In the genomic region with DNA sequence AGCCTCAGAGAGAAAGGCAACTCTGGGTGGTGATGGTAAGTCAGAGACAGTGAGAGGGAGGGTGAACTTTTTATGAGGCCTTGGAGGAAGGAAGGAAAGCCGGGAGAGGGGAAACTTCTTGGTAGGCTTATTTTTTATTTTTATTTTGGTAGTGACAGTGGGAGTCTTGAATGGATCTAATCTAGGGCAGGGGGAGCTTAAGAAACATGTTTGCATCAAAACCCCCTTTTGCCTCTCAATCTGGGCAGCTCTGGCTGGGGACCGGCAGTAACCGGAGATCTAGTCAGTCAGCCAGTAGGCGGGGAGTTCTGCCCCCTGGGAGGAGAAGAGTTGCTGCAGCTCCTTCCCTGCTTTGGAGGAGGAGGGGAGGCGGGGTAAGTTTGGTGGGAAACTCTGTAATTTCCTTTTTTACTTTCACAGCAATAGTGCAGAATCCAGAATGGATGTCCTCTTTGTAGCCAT, we compare ENCODE assay signal across 10 cellular contexts. TPM values are rescaled to one million over a fixed set of nuclear protein-coding genes. Genes with fewer than 3 reads are reported as not detected.
DNase-seq lines count a peak whose midpoint lies in the region; FAIRE-seq and TF ChIP-seq lines count a peak whose summit lies in the region.
"Had no signal": no experiment of that assay in that cellular context is flagged by ENCODE, and none has a peak within 500 bp of the region (broad histone marks: within the 10 kb centered on the region; RNA-seq: fewer than 3 reads in every experiment).

Gene C1orf54 (plus strand): TSS at position 412 of the 462 bp plus-strand sequence. CDS start 28 bp downstream, at position 440.

- peak within 1 kb of the TSS; percentile 70 for H3K4me3 Mint-ChIP-seq in astrocyte (ENCODE audit: unreplicated experiment)
- H3K4me3 Mint-ChIP-seq in activated naive CD4-positive, alpha-beta T cell treated with anti-CD3 and anti-CD28 coated beads for 36 hours: no peak within 1 kb of the TSS

- H3K4me3 ChIP-seq in astrocyte (ENCODE audit: insufficient read depth, low read depth, low read length) (peak within 1 kb of the TSS; percentile 50), iPS DF 6.9 (ENCODE audit: low read length) (no peak within 1 kb of the TSS; the same call in 1 of the 2 replicates)

- FAIRE-seq in HTR-8/SVneo (lab: Jason Lieb, UNC) (no peak), astrocyte (lab: Jason Lieb, UNC) (no peak)

- no CpG with 5 or more reads among the region's 5 CpGs for WGBS in iPS DF 6.9 (ENCODE audit: insufficient coverage, insufficient read length)

- H3K9me3 ChIP-seq in astrocyte (ENCODE audit: insufficient read depth, low read depth, low read length) (no peaks in the 10 kb centered on the region), iPS DF 6.9 (ENCODE audit: control insufficient read depth, insufficient read depth, low read length) (no peaks in the 10 kb centered on the region)

- TF ChIP-seq CTCF in astrocyte (IDR thresholded peaks at IDR 0.05; ENCODE audit: insufficient read depth, low read depth, low read length): no peak

- peak within 1 kb of the TSS; percentile 53 for H2AFZ ChIP-seq in astrocyte (ENCODE audit: low read depth, low read length)

- CTCF ChIA-PET in activated naive CD4-positive, alpha-beta T cell treated with anti-CD3 and anti-CD28 coated beads for 36 hours (lab: Charles Lee): interaction anchor here (0.6 to 2.0 kb wide), 3 partner anchors 9 to 189 kb away, joined by 3 to 11 read pairs (median 3); no protein-coding TSS in a partner anchor

- H4K20me1 ChIP-seq in astrocyte (ENCODE audit: insufficient read depth, low read length): no peaks in the 10 kb centered on the region

- no peaks in the 10 kb centered on the region for H3K27me3 Mint-ChIP-seq in astrocyte (ENCODE audit: low read depth, unreplicated experiment)
- H3K27me3 Mint-ChIP-seq in activated naive CD4-positive, alpha-beta T cell treated with anti-CD3 and anti-CD28 coated beads for 36 hours (ENCODE audit: low read depth): no peaks in the 10 kb centered on the region

- H3K79me2 ChIP-seq in astrocyte (ENCODE audit: insufficient read depth, low read length): peaks cover 18% of the 10 kb centered on the region

- peaks cover 25% of the 10 kb centered on the region for H3K4me1 ChIP-seq in astrocyte (ENCODE audit: insufficient read depth, low read length)
- H3K4me1 ChIP-seq in iPS DF 6.9 (ENCODE audit: control insufficient read depth, insufficient read depth, low read length): peaks cover 2% of the 10 kb centered on the region; the same call in 1 of the 2 replicates

- H3K27ac Mint-ChIP-seq in astrocyte (ENCODE audit: unreplicated experiment): peak within 1 kb of the TSS; percentile 94
- H3K27ac Mint-ChIP-seq in activated naive CD4-positive, alpha-beta T cell treated with anti-CD3 and anti-CD28 coated beads for 36 hours: no peak within 1 kb of the TSS

- peak within 1 kb of the TSS; percentile 69 for H3K9ac ChIP-seq in astrocyte (ENCODE audit: low read length)

- DNase-seq in HTR-8/SVneo (ENCODE audit: insufficient read length, low spot score): peak; percentile 33
- DNase-seq in astrocyte (ENCODE audit: low read depth): peak; percentile 45
- peak; percentile 57 for DNase-seq in iPS DF 6.9 (ENCODE audit: low read depth, low spot score)
- peak; percentile 81 for DNase-seq in stromal cell of bone marrow (ENCODE audit: low read depth)
- DNase-seq in NCI-H226: no peak
- DNase-seq in NCI-H526 treated with DMSO at 0.1 percent for 48 hours (lab: John Stamatoyannopoulos, UW): no peak
- DNase-seq in T1000 (lab: John Stamatoyannopoulos, UW): no peak
- DNase-seq in activated naive CD4-positive, alpha-beta T cell treated with anti-CD3 and anti-CD28 coated beads for 36 hours: no peak
- DNase-seq: activated naive CD4-positive, alpha-beta T cell treated with Interleukin-2 at 50 U/mL for 16 hours; stimulated activated CD8-positive, alpha-beta memory T cell treated with anti-CD3 and anti-CD28 coated beads, Interleukin-4, amount 100 ng/mL, for 48 hours had no signal

- H3K27me3 ChIP-seq in astrocyte (ENCODE audit: insufficient read depth, low read length): no peaks in the 10 kb centered on the region
- H3K27me3 ChIP-seq in iPS DF 6.9 (ENCODE audit: control insufficient read depth, insufficient read depth, low read length): no peaks in the 10 kb centered on the region

- no peaks in the 10 kb centered on the region for H3K36me3 ChIP-seq in astrocyte (ENCODE audit: insufficient read depth, low read length)
- H3K36me3 ChIP-seq in iPS DF 6.9 (ENCODE audit: control insufficient read depth, insufficient read depth, low read length): no peaks in the 10 kb centered on the region

- no peaks in the 10 kb centered on the region for H3K9me3 Mint-ChIP-seq in astrocyte (ENCODE audit: unreplicated experiment)
- H3K9me3 Mint-ChIP-seq in activated naive CD4-positive, alpha-beta T cell treated with anti-CD3 and anti-CD28 coated beads for 36 hours: no peaks in the 10 kb centered on the region

- peaks cover 12% of the 10 kb centered on the region for H3K4me1 Mint-ChIP-seq in astrocyte (ENCODE audit: low read depth, unreplicated experiment)
- peaks cover 14% of the 10 kb centered on the region for H3K4me1 Mint-ChIP-seq in activated naive CD4-positive, alpha-beta T cell treated with anti-CD3 and anti-CD28 coated beads for 36 hours (ENCODE audit: low read depth)

- intact Hi-C loops in activated naive CD4-positive, alpha-beta T cell treated with anti-CD3 and anti-CD28 coated beads for 36 hours (cut with micrococcal nuclease): no loop called here

- peak within 1 kb of the TSS; percentile 82 for H3K4me2 ChIP-seq in astrocyte (ENCODE audit: low read length)

- peaks cover 7% of the 10 kb centered on the region for H3K36me3 Mint-ChIP-seq in astrocyte (ENCODE audit: low read depth, unreplicated experiment)
- H3K36me3 Mint-ChIP-seq in activated naive CD4-positive, alpha-beta T cell treated with anti-CD3 and anti-CD28 coated beads for 36 hours (ENCODE audit: low read depth): peaks cover 6% of the 10 kb centered on the region

- H3K27ac ChIP-seq in astrocyte (ENCODE audit: low read depth, low read length): peak within 1 kb of the TSS; percentile 32
- no peak within 1 kb of the TSS for H3K27ac ChIP-seq in iPS DF 6.9 (ENCODE audit: low read length)

RNA-seq across cellular contexts. Expression of gene C1orf54, which starts in this region (rescaled TPM):
- total RNA-seq in astrocyte: 7.9 and 9.6 TPM in 2 replicates
- under 1 TPM; 0.41 to 0.86 TPM for total RNA-seq in activated naive CD4-positive, alpha-beta T cell treated with anti-CD3 and anti-CD28 coated beads for 36 hours

Comparison
In these comparisons a context has a peak if more than half of its experiments do, and no peak if none do; other contexts are left out.
1. DNase-seq: peak in HTR-8/SVneo (single experiment), astrocyte (single experiment), iPS DF 6.9 (single experiment) and stromal cell of bone marrow (single experiment); none in NCI-H226 (single experiment), NCI-H526 treated with DMSO at 0.1 percent for 48 hours (single experiment), T1000 (single experiment) and activated naive CD4-positive, alpha-beta T cell treated with anti-CD3 and anti-CD28 coated beads for 36 hours (single experiment).